In the genomic region with DNA sequence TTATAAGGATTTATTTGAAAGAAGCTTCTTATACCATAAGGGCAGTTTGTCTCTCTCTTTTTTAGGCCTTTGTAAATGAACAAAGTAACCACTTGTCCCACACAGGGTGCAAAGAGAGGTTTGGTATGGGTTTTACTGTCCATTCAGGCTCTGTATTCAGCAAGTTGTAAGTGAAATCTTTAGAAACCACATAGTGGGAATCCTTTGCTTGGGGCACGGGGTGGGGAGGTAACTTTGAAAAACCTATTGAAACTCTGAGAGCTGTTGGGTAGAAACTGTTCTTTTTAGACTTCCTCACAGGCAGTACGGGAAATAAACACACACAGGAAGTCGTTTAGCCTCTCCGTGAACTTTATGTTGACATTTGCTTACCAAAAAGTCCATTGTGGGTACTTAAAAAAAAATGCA, we compare ENCODE assay signal across 9 cellular contexts.
DNase-seq lines count a peak whose midpoint lies in the region; ATAC-seq and TF ChIP-seq lines count a peak whose summit lies in the region.
"Had no signal": no experiment of that assay in that cellular context is flagged by ENCODE, and none has a peak within 500 bp of the region (broad histone marks: within the 10 kb centered on the region; RNA-seq: fewer than 3 reads in every experiment).

No MANE protein-coding gene starts in this region.

- DNase-seq in EH (ENCODE audit: low read depth) (peak; percentile 47), adrenal gland (peak in 1 of 7 donors; percentile 6), ovary (no peak), hepatic stellate cell (ENCODE audit: low spot score) (no peak)
- DNase-seq: posterior cingulate gyrus had no signal

- TF ChIP-seq EP300 in ovary (IDR thresholded peaks at IDR 0.05) = no peak

- no peaks in the 10 kb centered on the region for H3K36me3 ChIP-seq in adrenal gland (replicated peaks in 1 of 2)
- H3K36me3 ChIP-seq in muscle layer of duodenum (ENCODE audit: control insufficient read depth in 1 of 2, insufficient read depth in 2 of 2, low read length in 2 of 2) = no peaks in the 10 kb centered on the region
- no peaks in the 10 kb centered on the region for H3K36me3 ChIP-seq in ovary

- H3K4me1 ChIP-seq in adrenal gland (replicated peaks in 1 of 2) (peaks cover 7 to 27% of the 10 kb centered on the region in 2 donors), muscle layer of duodenum (ENCODE audit: control insufficient read depth in 1 of 2, insufficient read depth in 2 of 2, low read length in 2 of 2) (peaks cover 4% of the 10 kb centered on the region in 2 donors), ovary (ENCODE audit: insufficient read depth) (peaks cover 4% of the 10 kb centered on the region)

- H3K9me3 ChIP-seq in adrenal gland (replicated peaks in 1 of 3) = no peaks in the 10 kb centered on the region
- no peaks in the 10 kb centered on the region for H3K9me3 ChIP-seq in muscle layer of duodenum (ENCODE audit: control insufficient read depth in 1 of 2, low read length in 2 of 2)
- H3K9me3 ChIP-seq in ovary = no peaks in the 10 kb centered on the region

- H3K4me3 ChIP-seq in adrenal gland (no peak overlapping the region), muscle layer of duodenum (ENCODE audit: low read depth in 1 of 2, low read length in 2 of 2) (no peak overlapping the region), ovary (no peak overlapping the region)

- H3K27me3 ChIP-seq in adrenal gland (no peaks in the 10 kb centered on the region), muscle layer of duodenum (ENCODE audit: low read depth, low read length) (no peaks in the 10 kb centered on the region), ovary (no peaks in the 10 kb centered on the region)

- peak overlapping the region in 3 of 5 donors; percentile 30 to 63 (median 57) for H3K27ac ChIP-seq in adrenal gland
- H3K27ac ChIP-seq in muscle layer of duodenum (ENCODE audit: low read length) = peak overlapping the region; percentile 11
- H3K27ac ChIP-seq in ovary = no peak overlapping the region

- WGBS in adrenal gland, 4 donors = 46 to 63% (median 55%) methylated on average over 4 of the region's 4 CpGs
- 38 to 57% (median 47%) methylated on average over 4 of the region's 4 CpGs for WGBS in ovary, 3 donors

- intact Hi-C loops in adrenal gland (cut with DNase I) (no loop called here), ovary (cut with DNase I) (no loop called here)

- peak; percentile 64 for ATAC-seq in HG03196 (IDR thresholded peaks at IDR 0.05; ENCODE audit: unreplicated experiment)
- ATAC-seq in HG03039 (IDR thresholded peaks at IDR 0.05; ENCODE audit: unreplicated experiment) = no peak
- no peak for ATAC-seq in HG02642 (IDR thresholded peaks at IDR 0.05; ENCODE audit: poor library complexity, unreplicated experiment)

- no peak for TF ChIP-seq POLR2A in adrenal gland (IDR thresholded peaks at IDR 0.05)
- TF ChIP-seq POLR2A in ovary (IDR thresholded peaks at IDR 0.05) = no peak

- TF ChIP-seq CTCF in adrenal gland (IDR thresholded peaks at IDR 0.05) (no peak), ovary (IDR thresholded peaks at IDR 0.05) (no peak)

Comparison
In these comparisons a context has a peak if more than half of its experiments do, and no peak if none do; other contexts are left out.
1. H3K27ac ChIP-seq: peak in adrenal gland (3 of 5) and muscle layer of duodenum (single experiment); none in ovary (0 of 2).